1 cellular context compared by ENCODE assay signal in genomic region chr15:72585025-72585424, GRCh38.
TF ChIP-seq lines count a peak whose summit lies in the region.

No MANE protein-coding gene starts in this region.

TF ChIP-seq in K562, 482 proteins besides CTCF, POLR2A, EP300 and RAD21 (continued from another document):
- TF ChIP-seq, protein P1, sequence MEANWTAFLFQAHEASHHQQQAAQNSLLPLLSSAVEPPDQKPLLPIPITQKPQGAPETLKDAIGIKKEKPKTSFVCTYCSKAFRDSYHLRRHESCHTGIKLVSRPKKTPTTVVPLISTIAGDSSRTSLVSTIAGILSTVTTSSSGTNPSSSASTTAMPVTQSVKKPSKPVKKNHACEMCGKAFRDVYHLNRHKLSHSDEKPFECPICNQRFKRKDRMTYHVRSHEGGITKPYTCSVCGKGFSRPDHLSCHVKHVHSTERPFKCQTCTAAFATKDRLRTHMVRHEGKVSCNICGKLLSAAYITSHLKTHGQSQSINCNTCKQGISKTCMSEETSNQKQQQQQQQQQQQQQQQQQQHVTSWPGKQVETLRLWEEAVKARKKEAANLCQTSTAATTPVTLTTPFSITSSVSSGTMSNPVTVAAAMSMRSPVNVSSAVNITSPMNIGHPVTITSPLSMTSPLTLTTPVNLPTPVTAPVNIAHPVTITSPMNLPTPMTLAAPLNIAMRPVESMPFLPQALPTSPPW (CRISPR knock-in tag; IDR thresholded peaks at IDR 0.05) = no peak
- TF ChIP-seq TARDBP (IDR thresholded peaks at IDR 0.05) (no peak), CHCHD3 (CRISPR knock-in tag; IDR thresholded peaks at IDR 0.05) (no peak), STAG1 (CRISPR knock-in tag; IDR thresholded peaks at IDR 0.05; ENCODE audit: borderline replicate concordance) (no peak), FOS (IDR thresholded peaks at IDR 0.05; ENCODE audit: extremely low read depth, insufficient read length) (no peak), IFI16 (CRISPR knock-in tag; IDR thresholded peaks at IDR 0.05) (no peak), U2AF2 (optimal IDR thresholded peaks at IDR 0.05; ENCODE audit: low read depth, low read length) (no peak)
